In genomic region chr11:60791534-60791933, GRCh38 we compare ENCODE assay signal across 26 cellular contexts. TPM values are rescaled to one million over a fixed set of nuclear protein-coding genes. Genes with fewer than 3 reads are reported as not detected.
"Had no signal": no experiment of that assay in that cellular context is flagged by ENCODE, and none has a peak within 500 bp of the region (broad histone marks: within the 10 kb centered on the region; RNA-seq: fewer than 3 reads in every experiment).

No MANE protein-coding gene starts in this region.

- H3K4me3 ChIP-seq: MG63 had no signal

- H3K9me3 ChIP-seq: MG63, SK-N-SH had no signal

- H3K27me3 ChIP-seq: MG63 had no signal

- H3K4me2 ChIP-seq: SK-N-SH had no signal

- ATAC-seq: Panc1, PC-3 had no signal

- H3K27ac ChIP-seq: RWPE1 had no signal

- H3K36me3 ChIP-seq: MG63 had no signal

- H3K9ac ChIP-seq: SK-N-SH had no signal

- DNase-seq: IMR-90, Karpas-422, KG1, MG63, NCI-H1092, NCI-H1105 treated with DMSO at 0.1 percent for 48 hours, NCI-H1417 treated with DMSO at 0.1 percent for 48 hours, NCI-H146, NCI-H187, NCI-H2029, NCI-H2081 treated with DMSO at 0.1 percent for 48 hours, NCI-H2171, NCI-H226, NCI-H446, NCI-H510A, NCI-H524 treated with DMSO at 0.1 percent for 48 hours, NCI-H69, NCI-H774, PC-3, SHP77, SK-N-SH had no signal

RNA-seq across cellular contexts. Expression of gene MS4A10, which starts 6.4 kb away (rescaled TPM):
- total RNA-seq: HT-29, IMR-90, OCI-LY7, PC-3, SK-MEL-5 had no signal
- polyA plus RNA-seq: IMR-90, SK-N-SH had no signal

RNA-seq across cellular contexts. Expression of gene MS4A15, which starts 34.9 kb away (rescaled TPM):
- total RNA-seq: HT-29, IMR-90, OCI-LY7, PC-3, SK-MEL-5 had no signal
- polyA plus RNA-seq: IMR-90, SK-N-SH had no signal
